ENCODE assay signal across 9 cellular contexts in the genomic region with DNA sequence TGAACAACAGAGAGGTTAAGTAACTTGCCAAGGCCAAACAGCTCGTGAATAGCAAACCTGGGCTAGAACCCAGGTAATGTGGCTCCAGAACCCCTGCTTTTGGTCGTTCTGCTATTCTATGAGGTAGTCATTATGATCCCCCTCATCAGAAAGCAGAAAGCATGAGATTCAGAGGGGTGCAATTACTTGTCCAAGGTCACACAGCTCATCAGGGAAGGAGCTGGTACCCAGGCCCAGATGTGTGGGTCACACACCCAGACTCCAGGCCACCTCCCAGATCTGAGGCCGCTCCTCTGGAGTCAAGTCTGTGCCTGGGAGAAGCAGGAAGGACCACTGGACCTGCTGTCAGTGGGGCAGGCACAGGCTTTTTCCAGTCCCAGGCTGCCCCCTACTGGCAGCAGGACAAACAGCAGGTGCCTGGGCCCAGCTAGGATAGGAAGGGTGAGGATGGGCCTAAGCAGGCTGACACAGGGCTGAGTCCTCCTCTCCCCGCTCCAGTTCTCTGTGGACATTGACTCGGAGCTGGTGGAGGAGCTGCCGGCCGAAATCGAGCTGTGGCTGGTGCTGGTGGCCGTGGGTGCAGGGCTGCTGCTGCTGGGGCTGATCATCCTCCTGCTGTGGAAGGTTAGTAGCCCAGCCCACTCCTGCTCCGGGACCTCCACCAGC. TPM values are rescaled to one million over a fixed set of nuclear protein-coding genes. Genes with fewer than 3 reads are reported as not detected.
DNase-seq lines count a peak whose midpoint lies in the region; ATAC-seq and TF ChIP-seq lines count a peak whose summit lies in the region.
"Had no signal": no experiment of that assay in that cellular context is flagged by ENCODE, and none has a peak within 500 bp of the region (broad histone marks: within the 10 kb centered on the region; RNA-seq: fewer than 3 reads in every experiment).

No MANE protein-coding gene starts in this region.

- peak; percentile 75 for DNase-seq in EL
- peak; percentile 55 for DNase-seq in NOMO-1 treated with DMSO at 0.1 percent for 48 hours (lab: John Stamatoyannopoulos, UW; ENCODE audit: unreplicated experiment)
- DNase-seq in activated CD8-positive, alpha-beta memory T cell treated with anti-CD3 and anti-CD28 coated beads for 4 hours (ENCODE audit: low read depth in 2 of 2): peak; percentile 43 to 59
- DNase-seq in endothelial cell (ENCODE audit: low spot score): peak; percentile 86
- DNase-seq in naive thymus-derived CD8-positive, alpha-beta T cell: peak; percentile 54 to 83 (median 73)
- DNase-seq in stimulated activated naive CD4-positive, alpha-beta T cell (lab: John Stamatoyannopoulos, UW): peak; percentile 40 to 84 (median 64)

- H3K4me1 Mint-ChIP-seq in endothelial cell (ENCODE audit: unreplicated experiment): no peaks in the 10 kb centered on the region
- H3K4me1 Mint-ChIP-seq in naive thymus-derived CD8-positive, alpha-beta T cell: no peaks in the 10 kb centered on the region

- peak; percentile 56 for ATAC-seq in HG03342 (IDR thresholded peaks at IDR 0.05; ENCODE audit: unreplicated experiment)
- peak; percentile 85 to 90 for ATAC-seq in naive thymus-derived CD8-positive, alpha-beta T cell
- ATAC-seq in GM19328 (IDR thresholded peaks at IDR 0.05; ENCODE audit: unreplicated experiment): no peak

- peaks cover 3% of the 10 kb centered on the region for H3K27me3 Mint-ChIP-seq in endothelial cell (ENCODE audit: unreplicated experiment)
- peaks cover 0 to 2% (median 0%) of the 10 kb centered on the region in 5 donors for H3K27me3 Mint-ChIP-seq in naive thymus-derived CD8-positive, alpha-beta T cell

- no peak overlapping the region for H3K4me3 Mint-ChIP-seq in endothelial cell (ENCODE audit: unreplicated experiment)
- H3K4me3 Mint-ChIP-seq in naive thymus-derived CD8-positive, alpha-beta T cell: no peak overlapping the region
- H3K4me3 Mint-ChIP-seq: dendritic cell treated with granulocyte-macrophage colony-stimulating factor and Interleukin-4, amounts not matched to agents 40 ng/mL and 50 ng/mL, for 4 days had no signal

- no peaks in the 10 kb centered on the region for H3K36me3 Mint-ChIP-seq in endothelial cell (ENCODE audit: low read depth, unreplicated experiment)
- no peaks in the 10 kb centered on the region for H3K36me3 Mint-ChIP-seq in naive thymus-derived CD8-positive, alpha-beta T cell

- H3K27ac Mint-ChIP-seq in endothelial cell (ENCODE audit: unreplicated experiment): no peak overlapping the region
- no peak overlapping the region for H3K27ac Mint-ChIP-seq in naive thymus-derived CD8-positive, alpha-beta T cell
- H3K27ac Mint-ChIP-seq: dendritic cell treated with granulocyte-macrophage colony-stimulating factor and Interleukin-4, amounts not matched to agents 40 ng/mL and 50 ng/mL, for 4 days had no signal

- no peaks in the 10 kb centered on the region for H3K9me3 Mint-ChIP-seq in endothelial cell (ENCODE audit: unreplicated experiment)
- no peaks in the 10 kb centered on the region for H3K9me3 Mint-ChIP-seq in naive thymus-derived CD8-positive, alpha-beta T cell
- H3K9me3 Mint-ChIP-seq: dendritic cell treated with granulocyte-macrophage colony-stimulating factor and Interleukin-4, amounts not matched to agents 40 ng/mL and 50 ng/mL, for 4 days had no signal

- TF ChIP-seq CTCF in endothelial cell (IDR thresholded peaks at IDR 0.05; ENCODE audit: unreplicated experiment): peak; percentile 95

- POLR2A ChIA-PET in naive thymus-derived CD8-positive, alpha-beta T cell (lab: Charles Lee): interaction anchor here (0.9 to 1.3 kb wide), 2 partner anchors 59 to 62 kb away, joined by 3 to 5 read pairs; no protein-coding TSS in a partner anchor

RNA-seq across cellular contexts. Expression of a gene that starts 7.8 kb away (rescaled TPM):
- total RNA-seq in endothelial cell (ENCODE audit: unreplicated experiment): 37.1 TPM
- total RNA-seq in naive thymus-derived CD8-positive, alpha-beta T cell: 10 to 100 TPM; 44.4 to 45.3 TPM
- 10 to 100 TPM; 27.9 to 47.4 (median 40.4) TPM for polyA plus RNA-seq in naive thymus-derived CD8-positive, alpha-beta T cell

RNA-seq across cellular contexts. Expression of a gene that starts 31.5 kb away (rescaled TPM):
- total RNA-seq in endothelial cell (ENCODE audit: unreplicated experiment): 5.0 TPM
- total RNA-seq in naive thymus-derived CD8-positive, alpha-beta T cell: 1 to 10 TPM; 8.0 to 8.5 TPM
- polyA plus RNA-seq in naive thymus-derived CD8-positive, alpha-beta T cell: 1 to 10 TPM in 2 of 3 donors, under 1 TPM in 1; 0.40 to 1.5 (median 1.4) TPM

RNA-seq across cellular contexts. Expression of a gene that starts 42.6 kb away (rescaled TPM):
- total RNA-seq in endothelial cell (ENCODE audit: unreplicated experiment): 82.0 TPM
- under 1 TPM in 1 of 2 experiments, not detected in 1; 0.30 TPM for total RNA-seq in naive thymus-derived CD8-positive, alpha-beta T cell
- not detected for polyA plus RNA-seq in naive thymus-derived CD8-positive, alpha-beta T cell

Comparison
In these comparisons a context has a peak if more than half of its experiments do, and no peak if none do; other contexts are left out.
1. RNA of a gene that starts 42.6 kb away (total RNA-seq): 82.0 TPM in endothelial cell (single experiment); 0.30 TPM in naive thymus-derived CD8-positive, alpha-beta T cell; every median in the first group is over 10 times any median in the second.
2. Peak in every context shown above with its lines, with median percentiles within 50 percentile points of each other: DNase-seq.